ENCODE assay signal across 1 cellular context in the genomic region with DNA sequence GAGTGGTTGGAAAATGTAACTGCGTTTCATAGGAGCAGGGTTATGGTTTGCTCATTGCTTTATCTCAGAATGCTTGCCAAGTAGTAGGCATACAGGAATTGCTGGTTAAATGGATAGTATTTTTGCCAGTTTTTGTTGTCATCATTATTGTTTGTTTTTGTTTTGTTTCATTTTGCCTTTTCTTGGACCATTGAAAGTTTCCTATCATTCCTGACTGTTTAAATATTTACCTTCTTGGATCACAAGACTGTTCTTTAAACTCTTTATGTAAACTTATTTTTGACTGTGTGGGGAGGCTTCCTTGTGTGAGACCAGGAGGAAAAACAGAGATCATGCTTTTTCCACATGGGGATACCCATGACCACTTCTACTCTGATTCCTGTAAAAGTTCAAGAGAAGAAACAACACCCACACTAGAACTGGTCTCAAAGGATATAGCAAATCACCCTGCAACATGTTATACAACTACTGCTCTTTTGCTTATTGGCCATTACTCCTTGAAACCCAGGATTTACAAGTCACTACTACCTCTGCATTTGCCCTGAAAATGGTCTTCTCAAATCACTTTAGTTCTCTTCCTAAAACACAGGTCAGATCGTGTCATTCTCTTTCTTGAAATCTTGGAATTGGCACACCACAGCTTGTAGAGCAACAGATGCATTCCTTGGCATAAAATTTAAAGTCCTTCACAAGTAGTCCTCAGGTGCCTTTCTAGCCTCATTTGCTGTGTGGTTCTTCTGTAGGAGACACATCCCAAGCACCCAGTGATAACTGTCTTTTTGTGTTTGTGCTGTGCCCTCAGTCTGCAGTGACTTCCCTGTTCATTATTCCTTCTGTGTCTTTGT.
TF ChIP-seq lines count a peak whose summit lies in the region.

No MANE protein-coding gene starts in this region.

TF ChIP-seq in liver, 16 proteins besides CTCF, POLR2A, EP300 and RAD21:
- TF ChIP-seq HNF4A (conservative IDR thresholded peaks at IDR 0.05): peak; percentile 9 to 17
- TF ChIP-seq MAX (IDR thresholded peaks at IDR 0.05): no peak
- peak in 1 of 2 donors; percentile 30 for TF ChIP-seq RXRA (IDR thresholded peaks at IDR 0.05)
